Comparison of ENCODE assay signal across 20 cellular contexts in the genomic region with DNA sequence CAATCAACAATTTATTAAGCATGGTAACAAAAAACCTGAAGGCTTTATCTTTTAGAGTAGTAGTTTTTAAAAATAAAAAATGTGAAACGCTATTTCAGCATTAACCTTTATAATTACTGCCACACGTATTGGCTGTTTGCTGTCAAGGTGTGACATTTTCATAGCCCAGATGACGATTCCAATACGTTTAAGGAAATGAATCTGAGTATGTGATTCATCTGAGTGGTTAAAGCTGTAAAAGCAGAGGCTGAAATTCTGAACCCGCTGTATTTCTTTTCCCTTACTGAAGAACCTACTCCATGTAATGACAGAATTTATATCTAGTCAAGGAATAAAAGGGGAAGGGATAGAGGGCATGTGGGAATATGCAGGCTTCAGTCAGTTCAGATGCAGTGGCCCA.
DNase-seq lines count a peak whose midpoint lies in the region; ATAC-seq and TF ChIP-seq lines count a peak whose summit lies in the region.
"Had no signal": no experiment of that assay in that cellular context is flagged by ENCODE, and none has a peak within 500 bp of the region (broad histone marks: within the 10 kb centered on the region; RNA-seq: fewer than 3 reads in every experiment).

No MANE protein-coding gene starts in this region.

- intact Hi-C loops in psoas muscle (cut with DNase I) (loop anchor here in 1 of 2 donors (5.0 kb wide), 2 partner anchors 40 to 105 kb away; no protein-coding TSS in a partner anchor), PC-3 (cut with micrococcal nuclease) (no loop called here)

- BruUV-seq in PC-3 (replicated peaks; lab: Mats Ljungman, UMichigan) = no TSS peak

- H3K27me3 ChIP-seq in endocrine pancreas (ENCODE audit: control insufficient read depth, insufficient read depth, low read length) (no peaks in the 10 kb centered on the region), psoas muscle (ENCODE audit: insufficient read depth in 3 of 3, low read length in 2 of 3) (no peaks in the 10 kb centered on the region), PC-3 (ENCODE audit: low read length) (no peaks in the 10 kb centered on the region)
- H3K27me3 ChIP-seq: sigmoid colon had no signal

- no peak for TF ChIP-seq CTCF in psoas muscle (IDR thresholded peaks at IDR 0.05)
- TF ChIP-seq CTCF in PC-3 (conservative IDR thresholded peaks at IDR 0.05; ENCODE audit: low read depth, low read length) = no peak

- ATAC-seq in T-helper 17 cell = no peak
- ATAC-seq in psoas muscle = no peak
- ATAC-seq in PC-3 = no peak
- ATAC-seq: lower lobe of right lung had no signal

- peak overlapping the region; percentile 62 for H3K27ac ChIP-seq in psoas muscle
- no peak overlapping the region for H3K27ac ChIP-seq in PC-3 (ENCODE audit: low read length)
- H3K27ac ChIP-seq: lower lobe of right lung, sigmoid colon had no signal

- CTCF ChIA-PET in activated CD4-positive, alpha-beta T cell treated with anti-CD3 and anti-CD28 coated beads, Interleukin-2, amount 10 ng/mL, durations not matched to agents 7 days and 5 days (lab: Charles Lee) = no interaction called here
- CTCF ChIA-PET in PC-3 (lab: Charles Lee) = no interaction called here

- no peaks in the 10 kb centered on the region for H3K79me2 ChIP-seq in PC-3 (ENCODE audit: low read length)

- H3K27me3 Mint-ChIP-seq in activated CD4-positive, alpha-beta T cell treated with anti-CD3 and anti-CD28 coated beads, Interleukin-2, amount 10 ng/mL, durations not matched to agents 7 days and 5 days = no peaks in the 10 kb centered on the region
- no peaks in the 10 kb centered on the region for H3K27me3 Mint-ChIP-seq in T-helper 17 cell
- H3K27me3 Mint-ChIP-seq: type B pancreatic cell had no signal

- no peaks in the 10 kb centered on the region for H3K9me3 Mint-ChIP-seq in activated CD4-positive, alpha-beta T cell treated with anti-CD3 and anti-CD28 coated beads, Interleukin-2, amount 10 ng/mL, durations not matched to agents 7 days and 5 days
- H3K9me3 Mint-ChIP-seq: natural killer cell, type B pancreatic cell had no signal

- POLR2A ChIA-PET in activated CD4-positive, alpha-beta T cell treated with anti-CD3 and anti-CD28 coated beads, Interleukin-2, amount 10 ng/mL, durations not matched to agents 7 days and 5 days (lab: Charles Lee) = no interaction called here
- POLR2A ChIA-PET in PC-3 (lab: Charles Lee; ENCODE audit: unreplicated experiment) = no interaction called here

- H3K4me3 Mint-ChIP-seq in activated CD4-positive, alpha-beta T cell treated with anti-CD3 and anti-CD28 coated beads, Interleukin-2, amount 10 ng/mL, durations not matched to agents 7 days and 5 days = no peak overlapping the region
- H3K4me3 Mint-ChIP-seq in T-helper 17 cell = no peak overlapping the region
- H3K4me3 Mint-ChIP-seq: CD14-positive monocyte, natural killer cell, type B pancreatic cell had no signal

- H3K9me3 ChIP-seq in T-helper 17 cell (ENCODE audit: control insufficient read depth, low read length, poor library complexity, severe bottlenecking) (no peaks in the 10 kb centered on the region), endocrine pancreas (ENCODE audit: control insufficient read depth, low read length) (no peaks in the 10 kb centered on the region), psoas muscle (no peaks in the 10 kb centered on the region), PC-3 (ENCODE audit: low read length) (no peaks in the 10 kb centered on the region)
- H3K9me3 ChIP-seq: lower lobe of right lung, sigmoid colon had no signal

- peaks cover 16% of the 10 kb centered on the region for H3K36me3 Mint-ChIP-seq in activated CD4-positive, alpha-beta T cell treated with anti-CD3 and anti-CD28 coated beads, Interleukin-2, amount 10 ng/mL, durations not matched to agents 7 days and 5 days (ENCODE audit: low read depth)
- H3K36me3 Mint-ChIP-seq in T-helper 17 cell (ENCODE audit: low read depth) = peaks cover 4% of the 10 kb centered on the region
- H3K36me3 Mint-ChIP-seq: CD14-positive monocyte, natural killer cell had no signal

- no peaks in the 10 kb centered on the region for H4K20me1 ChIP-seq in PC-3 (ENCODE audit: low read length)

- H3K4me3 ChIP-seq in endocrine pancreas (ENCODE audit: control insufficient read depth, insufficient read depth, low read length) = peak overlapping the region; percentile 58
- H3K4me3 ChIP-seq in psoas muscle = no peak overlapping the region
- no peak overlapping the region for H3K4me3 ChIP-seq in PC-3 (ENCODE audit: low read length)
- H3K4me3 ChIP-seq: lower lobe of right lung, sigmoid colon had no signal

- no peak overlapping the region for H3K4me2 ChIP-seq in PC-3 (ENCODE audit: low read length)

- peak overlapping the region; percentile 17 for H3K27ac Mint-ChIP-seq in activated CD4-positive, alpha-beta T cell treated with anti-CD3 and anti-CD28 coated beads, Interleukin-2, amount 10 ng/mL, durations not matched to agents 7 days and 5 days
- peak overlapping the region; percentile 90 for H3K27ac Mint-ChIP-seq in T-helper 17 cell
- H3K27ac Mint-ChIP-seq: CD14-positive monocyte had no signal

- no peak for DNase-seq in activated CD4-positive, alpha-beta T cell treated with anti-CD3 and anti-CD28 coated beads, Interleukin-2, amount 10 ng/mL, durations not matched to agents 7 days and 5 days
- no peak for DNase-seq in activated CD4-positive, alpha-beta T cell treated with anti-CD3 and anti-CD28 coated beads for 48 hours
- no peak for DNase-seq in T-helper 17 cell
- no peak for DNase-seq in psoas muscle
- DNase-seq in PC-3 = no peak
- DNase-seq in cerebellar cortex (ENCODE audit: low spot score) = no peak
- no peak for DNase-seq in AG08395 (ENCODE audit: low spot score)
- DNase-seq: activated CD4-positive, alpha-beta T cell treated with anti-CD3 and anti-CD28 coated beads, Interleukin-2, amount 50 U/mL, for 1 hour; lower lobe of right lung; natural killer cell; NCI-H1436; NCI-H226; NK-92 treated with Interleukin-12 subunit alpha and Interleukin-12 subunit beta, amount 100 ng/mL, for 24 hours; SHP77; sigmoid colon; stimulated activated CD4-positive, alpha-beta T cell treated with anti-CD3 and anti-CD28 coated beads, Interleukin-2, amount 100 ng/mL, for 48 hours; T1000 had no signal

- H3K36me3 ChIP-seq in endocrine pancreas (ENCODE audit: control insufficient read depth, insufficient read depth, low read length) (no peaks in the 10 kb centered on the region), psoas muscle (ENCODE audit: insufficient read depth in 1 of 2, low read depth in 1 of 2) (peaks cover 11 to 92% of the 10 kb centered on the region in 2 donors), PC-3 (ENCODE audit: low read depth, low read length) (peaks cover 35% of the 10 kb centered on the region)
- H3K36me3 ChIP-seq: sigmoid colon had no signal

- no peak overlapping the region for H3K9ac ChIP-seq in endocrine pancreas (ENCODE audit: control insufficient read depth, insufficient read depth, low read length)
- H3K9ac ChIP-seq in PC-3 (ENCODE audit: low read length) = no peak overlapping the region

- H3K4me1 Mint-ChIP-seq in activated CD4-positive, alpha-beta T cell treated with anti-CD3 and anti-CD28 coated beads, Interleukin-2, amount 10 ng/mL, durations not matched to agents 7 days and 5 days = peaks cover 34% of the 10 kb centered on the region
- H3K4me1 Mint-ChIP-seq in T-helper 17 cell = peaks cover 14% of the 10 kb centered on the region
- H3K4me1 Mint-ChIP-seq: CD14-positive monocyte had no signal

- no peaks in the 10 kb centered on the region for H3K9me2 ChIP-seq in PC-3 (replicated peaks; ENCODE audit: low read length)

- WGBS in psoas muscle, 3 donors = 81 to 88% (median 84%) methylated on average over 5 of the region's 5 CpGs

- no peak overlapping the region for H2AFZ ChIP-seq in PC-3 (ENCODE audit: low read length)

- no peaks in the 10 kb centered on the region for H3F3A ChIP-seq in PC-3 (ENCODE audit: low read length, unreplicated experiment)

- H3K4me1 ChIP-seq in endocrine pancreas (ENCODE audit: control insufficient read depth, insufficient read depth, low read length) = peaks cover 21% of the 10 kb centered on the region
- H3K4me1 ChIP-seq in psoas muscle = peaks cover 24% of the 10 kb centered on the region
- peaks cover 34% of the 10 kb centered on the region for H3K4me1 ChIP-seq in PC-3 (ENCODE audit: insufficient read depth, low read length)
- H3K4me1 ChIP-seq: sigmoid colon had no signal
